13 cellular contexts compared by ENCODE assay signal in the genomic region with DNA sequence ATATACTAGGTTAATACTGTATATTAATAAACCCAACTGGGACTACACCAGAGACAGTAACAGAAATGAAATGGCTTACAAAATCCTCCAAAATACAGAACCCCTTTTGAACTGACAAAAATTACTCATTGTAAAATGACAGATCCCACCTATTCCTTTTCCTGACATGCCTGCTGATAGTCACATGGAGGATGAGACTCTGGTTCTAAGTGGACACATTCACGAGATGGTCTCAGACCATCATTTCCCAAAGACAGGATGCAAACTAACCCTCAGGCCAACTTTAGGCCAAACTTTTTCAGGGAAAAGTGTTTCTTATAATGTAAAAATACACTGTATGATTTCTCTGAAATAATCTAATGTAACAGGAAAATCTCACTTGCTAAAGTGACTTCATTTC. TPM values are rescaled to one million over a fixed set of nuclear protein-coding genes. Genes with fewer than 3 reads are reported as not detected.
DNase-seq lines count a peak whose midpoint lies in the region; TF ChIP-seq lines count a peak whose summit lies in the region.
"Had no signal": no experiment of that assay in that cellular context is flagged by ENCODE, and none has a peak within 500 bp of the region (broad histone marks: within the 10 kb centered on the region; RNA-seq: fewer than 3 reads in every experiment).

No MANE protein-coding gene starts in this region.

- H3K36me3 Mint-ChIP-seq in IgD-negative memory B cell, result peaks cover 14% of the 10 kb centered on the region

- H3K36me3 ChIP-seq in BLaER1 (peaks cover 79% of the 10 kb centered on the region), WERI-Rb-1 (peaks cover 68% of the 10 kb centered on the region), neutrophil (peaks cover 32% of the 10 kb centered on the region)

- no peaks in the 10 kb centered on the region for H3K9me3 Mint-ChIP-seq in IgD-negative memory B cell
- H3K9me3 Mint-ChIP-seq: CD4-positive, alpha-beta memory T cell; GM23338; H9 had no signal

- no peaks in the 10 kb centered on the region for H3K27me3 Mint-ChIP-seq in IgD-negative memory B cell
- H3K27me3 Mint-ChIP-seq: CD4-positive, alpha-beta memory T cell had no signal

- H3K4me1 Mint-ChIP-seq in IgD-negative memory B cell, result peaks cover 26 to 32% (median 31%) of the 10 kb centered on the region in 3 donors
- H3K4me1 Mint-ChIP-seq: GM23338, H9 had no signal

- no peaks in the 10 kb centered on the region for H4K20me1 ChIP-seq in BLaER1

- H3K9ac ChIP-seq in BLaER1, result no peak overlapping the region

- peak overlapping the region in 2 of 3 donors; percentile 39 to 62 for H3K27ac Mint-ChIP-seq in IgD-negative memory B cell
- H3K27ac Mint-ChIP-seq: CD4-positive, alpha-beta memory T cell; GM23338 had no signal

- H3K4me3 Mint-ChIP-seq in IgD-negative memory B cell, result no peak overlapping the region
- H3K4me3 Mint-ChIP-seq: CD4-positive, alpha-beta memory T cell; GM23338; H9 had no signal

- H3K4me2 ChIP-seq in BLaER1, result peak overlapping the region; percentile 90
- H3K4me2 ChIP-seq: GM23338 had no signal

- H3K27ac ChIP-seq in BLaER1, result no peak overlapping the region
- peak overlapping the region; percentile 72 for H3K27ac ChIP-seq in WERI-Rb-1
- peak overlapping the region; percentile 3 for H3K27ac ChIP-seq in neutrophil

- H3K27me3 ChIP-seq in BLaER1, result no peaks in the 10 kb centered on the region
- H3K27me3 ChIP-seq in WERI-Rb-1 (ENCODE audit: insufficient read depth, low read depth, severe bottlenecking), result no peaks in the 10 kb centered on the region
- H3K27me3 ChIP-seq in neutrophil, result no peaks in the 10 kb centered on the region

- H3K4me1 ChIP-seq in BLaER1, result peaks cover 67% of the 10 kb centered on the region
- H3K4me1 ChIP-seq in neutrophil (ENCODE audit: control insufficient read depth in 1 of 2, insufficient read depth in 1 of 2, low read depth in 1 of 2, low read length in 1 of 2), result peaks cover 42 to 59% of the 10 kb centered on the region in 2 experiments

- no peak for TF ChIP-seq CTCF in WERI-Rb-1 (IDR thresholded peaks at IDR 0.05; ENCODE audit: low read depth, low read length)
- TF ChIP-seq CTCF in neutrophil (IDR thresholded peaks at IDR 0.05), result no peak

- H3K9me3 ChIP-seq in BLaER1 (no peaks in the 10 kb centered on the region), WERI-Rb-1 (ENCODE audit: severe bottlenecking) (no peaks in the 10 kb centered on the region), neutrophil (no peaks in the 10 kb centered on the region)

- H3K4me3 ChIP-seq in BLaER1 (no peak overlapping the region), WERI-Rb-1 (ENCODE audit: low read depth, low read length) (no peak overlapping the region), neutrophil (ENCODE audit: low read depth in 1 of 2, low read length in 1 of 2) (no peak overlapping the region)
- H3K4me3 ChIP-seq: GM12878, GM23338 had no signal

- DNase-seq in WERI-Rb-1, result no peak
- DNase-seq in stimulated activated CD4-positive, alpha-beta T cell treated with anti-CD3 and anti-CD28 coated beads, Interleukin-4, amount 100 ng/mL, for 24 hours, result no peak
- no peak for DNase-seq in activated gamma-delta T cell (lab: John Stamatoyannopoulos, UW)
- no peak for DNase-seq in germinal center (ENCODE audit: low spot score)
- DNase-seq: CD4-positive, alpha-beta memory T cell; DMS79; H9; IMR-90 had no signal

RNA-seq across cellular contexts. Expression of a gene that starts 22.5 kb away (rescaled TPM):
- 15.7 TPM for polyA plus RNA-seq in IgD-negative memory B cell
